2 cellular contexts compared by ENCODE assay signal in the genomic region with DNA sequence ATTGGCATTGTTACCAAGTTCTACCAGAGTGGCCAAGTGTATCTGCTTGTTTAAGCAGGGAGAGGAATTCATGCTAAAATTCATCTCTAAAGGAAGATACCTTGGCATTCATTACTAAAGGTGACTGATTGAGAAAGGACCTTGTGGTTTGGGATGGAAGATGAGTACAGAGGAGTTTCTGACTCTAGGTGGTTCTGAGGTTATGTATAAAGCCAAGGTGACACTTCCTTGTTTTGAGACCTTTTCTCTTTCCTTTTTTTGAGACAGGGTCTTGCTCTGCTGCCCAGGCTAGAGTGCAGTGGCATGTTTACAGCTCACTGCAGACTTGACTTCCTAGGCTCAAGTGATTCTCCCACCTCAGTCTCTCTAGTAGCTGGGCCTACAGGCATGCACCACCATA.
TF ChIP-seq lines count a peak whose summit lies in the region.

No MANE protein-coding gene starts in this region.

TF ChIP-seq in GM12891, 5 proteins besides CTCF, POLR2A, EP300 and RAD21:
- no peak for TF ChIP-seq POU2F2 (IDR thresholded peaks at IDR 0.05; ENCODE audit: low read depth, low read length)
- peak; percentile 75 for TF ChIP-seq SPI1 (IDR thresholded peaks at IDR 0.05; ENCODE audit: low read depth, low read length)
- TF ChIP-seq PAX5 (IDR thresholded peaks at IDR 0.05; ENCODE audit: insufficient read depth, low read length, severe bottlenecking): no peak
- no peak for TF ChIP-seq POLR2AphosphoS5 (IDR thresholded peaks at IDR 0.05; ENCODE audit: low read depth, low read length)
TF ChIP-seq in GM12891: peak in this region for 1.

TF ChIP-seq in K562, 482 proteins besides CTCF, POLR2A, EP300 and RAD21:
- TF ChIP-seq MAFK (IDR thresholded peaks at IDR 0.05; ENCODE audit: low read length) (no peak), ZNF121 (CRISPR knock-in tag; conservative IDR thresholded peaks at IDR 0.05) (peak; percentile 36; the same call in 1 of the 2 replicates), ZKSCAN3 (CRISPR knock-in tag; IDR thresholded peaks at IDR 0.05) (no peak)
TF ChIP-seq in K562: peak in this region for 1.
